ENCODE assay signal across 2 cellular contexts in the genomic region with DNA sequence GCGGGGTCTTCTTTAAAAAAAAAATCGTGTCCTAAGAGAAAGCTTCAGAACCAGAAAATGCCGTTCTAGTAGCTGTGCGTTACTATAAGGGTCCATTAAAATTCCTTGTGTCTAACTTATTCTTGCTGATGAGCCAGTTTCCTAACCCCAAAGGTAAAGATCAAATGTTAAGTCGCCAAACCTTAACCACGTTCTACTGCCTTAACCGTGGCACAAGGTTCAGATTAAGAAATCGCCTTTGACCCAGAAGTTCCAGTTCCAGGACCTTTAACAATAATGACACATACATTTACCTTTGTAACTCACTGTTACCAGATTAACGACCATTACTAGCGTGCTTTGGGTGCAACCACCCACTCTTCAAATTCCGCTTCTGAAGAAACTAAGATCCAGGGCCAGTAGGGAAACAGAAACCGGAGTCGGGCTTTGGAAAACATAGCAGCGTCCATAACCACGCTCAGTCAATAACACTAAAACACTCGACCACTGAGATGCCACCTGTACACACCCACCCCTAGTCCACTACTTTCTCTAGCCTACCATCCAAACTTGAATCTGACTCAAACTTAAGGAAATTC.
A peak's percentile ranks its signal among the peaks of the same experiment; 100 is the strongest.
TF ChIP-seq lines count a peak whose summit lies in the region.

No MANE protein-coding gene starts in this region.

TF ChIP-seq in HEK293, 187 proteins besides CTCF, POLR2A, EP300 and RAD21 (continued from another document):
- TF ChIP-seq, protein P1, sequence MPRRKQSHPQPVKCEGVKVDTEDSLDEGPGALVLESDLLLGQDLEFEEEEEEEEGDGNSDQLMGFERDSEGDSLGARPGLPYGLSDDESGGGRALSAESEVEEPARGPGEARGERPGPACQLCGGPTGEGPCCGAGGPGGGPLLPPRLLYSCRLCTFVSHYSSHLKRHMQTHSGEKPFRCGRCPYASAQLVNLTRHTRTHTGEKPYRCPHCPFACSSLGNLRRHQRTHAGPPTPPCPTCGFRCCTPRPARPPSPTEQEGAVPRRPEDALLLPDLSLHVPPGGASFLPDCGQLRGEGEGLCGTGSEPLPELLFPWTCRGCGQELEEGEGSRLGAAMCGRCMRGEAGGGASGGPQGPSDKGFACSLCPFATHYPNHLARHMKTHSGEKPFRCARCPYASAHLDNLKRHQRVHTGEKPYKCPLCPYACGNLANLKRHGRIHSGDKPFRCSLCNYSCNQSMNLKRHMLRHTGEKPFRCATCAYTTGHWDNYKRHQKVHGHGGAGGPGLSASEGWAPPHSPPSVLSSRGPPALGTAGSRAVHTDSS (tag by site-specific recombination; IDR thresholded peaks at IDR 0.05): no peak
- TF ChIP-seq PRDM1 (tag by site-specific recombination; IDR thresholded peaks at IDR 0.05): no peak

TF ChIP-seq in K562, 482 proteins besides CTCF, POLR2A, EP300 and RAD21 (continued from another document and continues in another):
- TF ChIP-seq TAF15 (IDR thresholded peaks at IDR 0.05; ENCODE audit: low read depth, low read length) (no peak), ZKSCAN3 (CRISPR knock-in tag; IDR thresholded peaks at IDR 0.05) (no peak), ZBTB8A (IDR thresholded peaks at IDR 0.05; ENCODE audit: partially characterized antibody) (no peak), DACH1 (IDR thresholded peaks at IDR 0.05; ENCODE audit: partially characterized antibody) (no peak), POLR2AphosphoS2 (IDR thresholded peaks at IDR 0.05; ENCODE audit: low read length) (no peak), NR3C1 (CRISPR knock-in tag; IDR thresholded peaks at IDR 0.05) (no peak), POLR2AphosphoS5 (IDR thresholded peaks at IDR 0.05; ENCODE audit: control insufficient read depth, insufficient read depth, low read depth, low read length) (no peak), NFYB (IDR thresholded peaks at IDR 0.05; ENCODE audit: extremely low read depth, insufficient read length) (no peak), C11orf30 (IDR thresholded peaks at IDR 0.05; ENCODE audit: low read depth) (0 out of 2 replicates have a peak, but pooled peaks have one; percentile 20), ZBTB1 (CRISPR knock-in tag; IDR thresholded peaks at IDR 0.05; ENCODE audit: borderline replicate concordance, low read depth) (0 out of 2 replicates have a peak, but pooled peaks have one; percentile 4), POLR2B (IDR thresholded peaks at IDR 0.05; ENCODE audit: low read depth, partially characterized antibody) (no peak), ZNF217 (CRISPR knock-in tag; IDR thresholded peaks at IDR 0.05) (no peak), SMAD3 (CRISPR knock-in tag; conservative IDR thresholded peaks at IDR 0.05) (no peak), ZNF174 (CRISPR knock-in tag; IDR thresholded peaks at IDR 0.05) (no peak), XRCC4 (IDR thresholded peaks at IDR 0.05; ENCODE audit: extremely low read depth, insufficient read depth, insufficient read length) (no peak), SIRT6 (IDR thresholded peaks at IDR 0.05; ENCODE audit: low read depth, low read length) (no peak), MAZ (CRISPR knock-in tag; conservative IDR thresholded peaks at IDR 0.05 in 1 of 2, IDR thresholded peaks at IDR 0.05 in 1 of 2) (no peak), MTF1 (CRISPR knock-in tag; IDR thresholded peaks at IDR 0.05; ENCODE audit: borderline replicate concordance) (no peak), ETV5 (CRISPR knock-in tag; IDR thresholded peaks at IDR 0.05; ENCODE audit: low read depth) (0 out of 2 replicates have a peak, but pooled peaks have one; percentile 1), ZNF785 (CRISPR knock-in tag; IDR thresholded peaks at IDR 0.05) (no peak), NR2C1 (IDR thresholded peaks at IDR 0.05) (no peak), NR2C1 (tag; IDR thresholded peaks at IDR 0.05) (no peak), EWSR1 (IDR thresholded peaks at IDR 0.05; ENCODE audit: borderline replicate concordance, low read depth, partially characterized antibody) (no peak), NFIC (IDR thresholded peaks at IDR 0.05) (no peak), CEBPG (CRISPR knock-in tag; IDR thresholded peaks at IDR 0.05) (no peak), CEBPG (tag; conservative IDR thresholded peaks at IDR 0.05 in 1 of 2, IDR thresholded peaks at IDR 0.05 in 1 of 2) (no peak), HDAC1 (IDR thresholded peaks at IDR 0.05) (no peak), RBM14 (IDR thresholded peaks at IDR 0.05; ENCODE audit: borderline replicate concordance, insufficient read depth, low read depth, low read length) (no peak), KLF6 (CRISPR knock-in tag; IDR thresholded peaks at IDR 0.05; ENCODE audit: borderline replicate concordance) (no peak), ZNF282 (CRISPR knock-in tag; IDR thresholded peaks at IDR 0.05) (no peak), CBFA2T2 (conservative IDR thresholded peaks at IDR 0.05) (no peak), ZFX (CRISPR knock-in tag; IDR thresholded peaks at IDR 0.05) (no peak), SAP30 (IDR thresholded peaks at IDR 0.05; ENCODE audit: borderline replicate concordance, insufficient read depth, low read depth, low read length, poor library complexity, severe bottlenecking) (no peak), TCF7 (IDR thresholded peaks at IDR 0.05; ENCODE audit: borderline replicate concordance) (no peak), ZNF184 (CRISPR knock-in tag; IDR thresholded peaks at IDR 0.05) (no peak), HOXB6 (CRISPR knock-in tag; IDR thresholded peaks at IDR 0.05; ENCODE audit: borderline replicate concordance) (no peak), NCOR1 (IDR thresholded peaks at IDR 0.05) (no peak), FOXA1 (IDR thresholded peaks at IDR 0.05; ENCODE audit: borderline replicate concordance) (no peak)
- TF ChIP-seq, protein P2, sequence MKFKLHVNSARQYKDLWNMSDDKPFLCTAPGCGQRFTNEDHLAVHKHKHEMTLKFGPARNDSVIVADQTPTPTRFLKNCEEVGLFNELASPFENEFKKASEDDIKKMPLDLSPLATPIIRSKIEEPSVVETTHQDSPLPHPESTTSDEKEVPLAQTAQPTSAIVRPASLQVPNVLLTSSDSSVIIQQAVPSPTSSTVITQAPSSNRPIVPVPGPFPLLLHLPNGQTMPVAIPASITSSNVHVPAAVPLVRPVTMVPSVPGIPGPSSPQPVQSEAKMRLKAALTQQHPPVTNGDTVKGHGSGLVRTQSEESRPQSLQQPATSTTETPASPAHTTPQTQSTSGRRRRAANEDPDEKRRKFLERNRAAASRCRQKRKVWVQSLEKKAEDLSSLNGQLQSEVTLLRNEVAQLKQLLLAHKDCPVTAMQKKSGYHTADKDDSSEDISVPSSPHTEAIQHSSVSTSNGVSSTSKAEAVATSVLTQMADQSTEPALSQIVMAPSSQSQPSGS (CRISPR knock-in tag; IDR thresholded peaks at IDR 0.05): no peak
- TF ChIP-seq, protein P3, sequence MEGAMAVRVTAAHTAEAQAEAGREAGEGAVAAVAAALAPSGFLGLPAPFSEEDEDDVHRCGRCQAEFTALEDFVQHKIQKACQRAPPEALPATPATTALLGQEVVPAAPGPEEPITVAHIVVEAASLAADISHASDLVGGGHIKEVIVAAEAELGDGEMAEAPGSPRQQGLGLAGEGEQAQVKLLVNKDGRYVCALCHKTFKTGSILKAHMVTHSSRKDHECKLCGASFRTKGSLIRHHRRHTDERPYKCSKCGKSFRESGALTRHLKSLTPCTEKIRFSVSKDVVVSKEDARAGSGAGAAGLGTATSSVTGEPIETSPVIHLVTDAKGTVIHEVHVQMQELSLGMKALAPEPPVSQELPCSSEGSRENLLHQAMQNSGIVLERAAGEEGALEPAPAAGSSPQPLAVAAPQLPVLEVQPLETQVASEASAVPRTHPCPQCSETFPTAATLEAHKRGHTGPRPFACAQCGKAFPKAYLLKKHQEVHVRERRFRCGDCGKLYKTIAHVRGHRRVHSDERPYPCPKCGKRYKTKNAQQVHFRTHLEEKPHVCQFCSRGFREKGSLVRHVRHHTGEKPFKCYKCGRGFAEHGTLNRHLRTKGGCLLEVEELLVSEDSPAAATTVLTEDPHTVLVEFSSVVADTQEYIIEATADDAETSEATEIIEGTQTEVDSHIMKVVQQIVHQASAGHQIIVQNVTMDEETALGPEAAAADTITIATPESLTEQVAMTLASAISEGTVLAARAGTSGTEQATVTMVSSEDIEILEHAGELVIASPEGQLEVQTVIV (CRISPR knock-in tag; IDR thresholded peaks at IDR 0.05; ENCODE audit: borderline replicate concordance): no peak
- TF ChIP-seq, protein P4, sequence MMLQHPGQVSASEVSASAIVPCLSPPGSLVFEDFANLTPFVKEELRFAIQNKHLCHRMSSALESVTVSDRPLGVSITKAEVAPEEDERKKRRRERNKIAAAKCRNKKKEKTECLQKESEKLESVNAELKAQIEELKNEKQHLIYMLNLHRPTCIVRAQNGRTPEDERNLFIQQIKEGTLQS (IDR thresholded peaks at IDR 0.05): no peak
- TF ChIP-seq, protein P4 (CRISPR knock-in tag; conservative IDR thresholded peaks at IDR 0.05): no peak
- TF ChIP-seq, protein P5, sequence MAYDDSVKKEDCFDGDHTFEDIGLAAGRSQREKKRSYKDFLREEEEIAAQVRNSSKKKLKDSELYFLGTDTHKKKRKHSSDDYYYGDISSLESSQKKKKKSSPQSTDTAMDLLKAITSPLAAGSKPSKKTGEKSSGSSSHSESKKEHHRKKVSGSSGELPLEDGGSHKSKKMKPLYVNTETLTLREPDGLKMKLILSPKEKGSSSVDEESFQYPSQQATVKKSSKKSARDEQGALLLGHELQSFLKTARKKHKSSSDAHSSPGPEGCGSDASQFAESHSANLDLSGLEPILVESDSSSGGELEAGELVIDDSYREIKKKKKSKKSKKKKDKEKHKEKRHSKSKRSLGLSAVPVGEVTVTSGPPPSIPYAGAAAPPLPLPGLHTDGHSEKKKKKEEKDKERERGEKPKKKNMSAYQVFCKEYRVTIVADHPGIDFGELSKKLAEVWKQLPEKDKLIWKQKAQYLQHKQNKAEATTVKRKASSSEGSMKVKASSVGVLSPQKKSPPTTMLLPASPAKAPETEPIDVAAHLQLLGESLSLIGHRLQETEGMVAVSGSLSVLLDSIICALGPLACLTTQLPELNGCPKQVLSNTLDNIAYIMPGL (CRISPR knock-in tag; IDR thresholded peaks at IDR 0.05): no peak
- TF ChIP-seq, protein P6, sequence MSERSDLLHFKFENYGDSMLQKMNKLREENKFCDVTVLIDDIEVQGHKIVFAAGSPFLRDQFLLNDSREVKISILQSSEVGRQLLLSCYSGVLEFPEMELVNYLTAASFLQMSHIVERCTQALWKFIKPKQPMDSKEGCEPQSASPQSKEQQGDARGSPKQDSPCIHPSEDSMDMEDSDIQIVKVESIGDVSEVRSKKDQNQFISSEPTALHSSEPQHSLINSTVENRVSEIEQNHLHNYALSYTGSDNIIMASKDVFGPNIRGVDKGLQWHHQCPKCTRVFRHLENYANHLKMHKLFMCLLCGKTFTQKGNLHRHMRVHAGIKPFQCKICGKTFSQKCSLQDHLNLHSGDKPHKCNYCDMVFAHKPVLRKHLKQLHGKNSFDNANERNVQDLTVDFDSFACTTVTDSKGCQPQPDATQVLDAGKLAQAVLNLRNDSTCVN (CRISPR knock-in tag; IDR thresholded peaks at IDR 0.05): peak; percentile 80; the same call in 1 of the 2 replicates
- TF ChIP-seq, protein P7, sequence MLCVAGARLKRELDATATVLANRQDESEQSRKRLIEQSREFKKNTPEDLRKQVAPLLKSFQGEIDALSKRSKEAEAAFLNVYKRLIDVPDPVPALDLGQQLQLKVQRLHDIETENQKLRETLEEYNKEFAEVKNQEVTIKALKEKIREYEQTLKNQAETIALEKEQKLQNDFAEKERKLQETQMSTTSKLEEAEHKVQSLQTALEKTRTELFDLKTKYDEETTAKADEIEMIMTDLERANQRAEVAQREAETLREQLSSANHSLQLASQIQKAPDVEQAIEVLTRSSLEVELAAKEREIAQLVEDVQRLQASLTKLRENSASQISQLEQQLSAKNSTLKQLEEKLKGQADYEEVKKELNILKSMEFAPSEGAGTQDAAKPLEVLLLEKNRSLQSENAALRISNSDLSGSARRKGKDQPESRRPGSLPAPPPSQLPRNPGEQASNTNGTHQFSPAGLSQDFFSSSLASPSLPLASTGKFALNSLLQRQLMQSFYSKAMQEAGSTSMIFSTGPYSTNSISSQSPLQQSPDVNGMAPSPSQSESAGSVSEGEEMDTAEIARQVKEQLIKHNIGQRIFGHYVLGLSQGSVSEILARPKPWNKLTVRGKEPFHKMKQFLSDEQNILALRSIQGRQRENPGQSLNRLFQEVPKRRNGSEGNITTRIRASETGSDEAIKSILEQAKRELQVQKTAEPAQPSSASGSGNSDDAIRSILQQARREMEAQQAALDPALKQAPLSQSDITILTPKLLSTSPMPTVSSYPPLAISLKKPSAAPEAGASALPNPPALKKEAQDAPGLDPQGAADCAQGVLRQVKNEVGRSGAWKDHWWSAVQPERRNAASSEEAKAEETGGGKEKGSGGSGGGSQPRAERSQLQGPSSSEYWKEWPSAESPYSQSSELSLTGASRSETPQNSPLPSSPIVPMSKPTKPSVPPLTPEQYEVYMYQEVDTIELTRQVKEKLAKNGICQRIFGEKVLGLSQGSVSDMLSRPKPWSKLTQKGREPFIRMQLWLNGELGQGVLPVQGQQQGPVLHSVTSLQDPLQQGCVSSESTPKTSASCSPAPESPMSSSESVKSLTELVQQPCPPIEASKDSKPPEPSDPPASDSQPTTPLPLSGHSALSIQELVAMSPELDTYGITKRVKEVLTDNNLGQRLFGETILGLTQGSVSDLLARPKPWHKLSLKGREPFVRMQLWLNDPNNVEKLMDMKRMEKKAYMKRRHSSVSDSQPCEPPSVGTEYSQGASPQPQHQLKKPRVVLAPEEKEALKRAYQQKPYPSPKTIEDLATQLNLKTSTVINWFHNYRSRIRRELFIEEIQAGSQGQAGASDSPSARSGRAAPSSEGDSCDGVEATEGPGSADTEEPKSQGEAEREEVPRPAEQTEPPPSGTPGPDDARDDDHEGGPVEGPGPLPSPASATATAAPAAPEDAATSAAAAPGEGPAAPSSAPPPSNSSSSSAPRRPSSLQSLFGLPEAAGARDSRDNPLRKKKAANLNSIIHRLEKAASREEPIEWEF (CRISPR knock-in tag; IDR thresholded peaks at IDR 0.05): no peak
- TF ChIP-seq, protein P8, sequence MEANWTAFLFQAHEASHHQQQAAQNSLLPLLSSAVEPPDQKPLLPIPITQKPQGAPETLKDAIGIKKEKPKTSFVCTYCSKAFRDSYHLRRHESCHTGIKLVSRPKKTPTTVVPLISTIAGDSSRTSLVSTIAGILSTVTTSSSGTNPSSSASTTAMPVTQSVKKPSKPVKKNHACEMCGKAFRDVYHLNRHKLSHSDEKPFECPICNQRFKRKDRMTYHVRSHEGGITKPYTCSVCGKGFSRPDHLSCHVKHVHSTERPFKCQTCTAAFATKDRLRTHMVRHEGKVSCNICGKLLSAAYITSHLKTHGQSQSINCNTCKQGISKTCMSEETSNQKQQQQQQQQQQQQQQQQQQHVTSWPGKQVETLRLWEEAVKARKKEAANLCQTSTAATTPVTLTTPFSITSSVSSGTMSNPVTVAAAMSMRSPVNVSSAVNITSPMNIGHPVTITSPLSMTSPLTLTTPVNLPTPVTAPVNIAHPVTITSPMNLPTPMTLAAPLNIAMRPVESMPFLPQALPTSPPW (CRISPR knock-in tag; IDR thresholded peaks at IDR 0.05): no peak
- TF ChIP-seq, protein P9, sequence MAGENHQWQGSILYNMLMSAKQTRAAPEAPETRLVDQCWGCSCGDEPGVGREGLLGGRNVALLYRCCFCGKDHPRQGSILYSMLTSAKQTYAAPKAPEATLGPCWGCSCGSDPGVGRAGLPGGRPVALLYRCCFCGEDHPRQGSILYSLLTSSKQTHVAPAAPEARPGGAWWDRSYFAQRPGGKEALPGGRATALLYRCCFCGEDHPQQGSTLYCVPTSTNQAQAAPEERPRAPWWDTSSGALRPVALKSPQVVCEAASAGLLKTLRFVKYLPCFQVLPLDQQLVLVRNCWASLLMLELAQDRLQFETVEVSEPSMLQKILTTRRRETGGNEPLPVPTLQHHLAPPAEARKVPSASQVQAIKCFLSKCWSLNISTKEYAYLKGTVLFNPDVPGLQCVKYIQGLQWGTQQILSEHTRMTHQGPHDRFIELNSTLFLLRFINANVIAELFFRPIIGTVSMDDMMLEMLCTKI (IDR thresholded peaks at IDR 0.05; ENCODE audit: partially characterized antibody): no peak
